In the genomic region with DNA sequence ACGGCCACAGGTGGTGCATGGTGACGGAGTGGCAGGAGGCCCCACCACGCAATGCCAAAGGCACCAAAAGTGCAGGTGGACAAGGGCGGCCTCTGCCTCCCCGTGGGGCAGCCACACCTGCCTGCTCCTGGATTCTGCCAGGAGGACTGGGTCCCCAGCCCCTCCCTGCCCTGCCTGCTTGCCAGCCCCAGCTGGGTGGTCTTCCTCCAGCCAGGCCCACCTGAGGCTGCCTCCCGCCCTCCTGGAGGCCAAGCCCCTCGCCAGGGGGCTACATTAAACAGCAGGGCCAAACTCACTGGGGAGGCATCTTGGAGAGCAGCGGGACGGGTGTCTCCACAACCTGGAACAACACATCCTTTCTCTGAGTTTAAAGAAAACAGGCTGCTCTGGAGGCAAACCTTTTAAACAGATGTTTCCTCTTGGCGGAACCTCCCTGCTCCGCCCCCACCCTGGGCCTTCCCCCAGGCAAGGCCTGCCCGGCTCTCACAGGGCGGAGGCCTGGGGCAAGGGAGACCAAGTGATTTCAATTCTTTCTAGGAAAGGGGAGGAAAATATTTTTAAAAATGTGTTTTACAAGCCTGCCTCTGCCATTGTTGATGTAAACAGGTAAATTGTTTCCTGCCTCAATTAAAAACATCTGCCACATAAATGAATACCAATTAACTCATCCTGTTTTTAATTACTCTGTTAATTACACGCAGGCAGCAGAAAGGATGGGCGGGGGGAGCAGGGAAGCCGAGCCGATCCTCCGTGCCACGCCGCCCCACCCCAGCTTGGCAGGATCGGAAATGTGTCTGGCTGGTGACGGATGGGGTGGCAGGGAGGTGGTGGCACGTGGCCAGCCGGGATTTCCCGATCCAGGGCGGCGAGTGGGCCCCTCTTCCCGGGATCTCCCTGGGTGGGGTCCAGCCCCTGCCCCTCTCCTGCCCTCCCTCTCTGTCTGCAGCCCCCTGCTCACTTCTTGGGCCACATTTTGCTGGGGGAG, we compare ENCODE assay signal across 9 cellular contexts. TPM values are rescaled to one million over a fixed set of nuclear protein-coding genes. Genes with fewer than 3 reads are reported as not detected.
DNase-seq lines count a peak whose midpoint lies in the region; ATAC-seq, FAIRE-seq and TF ChIP-seq lines count a peak whose summit lies in the region.
"Had no signal": no experiment of that assay in that cellular context is flagged by ENCODE, and none has a peak within 500 bp of the region (broad histone marks: within the 10 kb centered on the region; RNA-seq: fewer than 3 reads in every experiment).

No MANE protein-coding gene starts in this region.

- peaks cover 51% of the 10 kb centered on the region for H3K4me1 Mint-ChIP-seq in nephron progenitor cell

- H3K4me3 Mint-ChIP-seq in nephron progenitor cell: no peak overlapping the region

- ATAC-seq in left lobe of liver (peak; percentile 33), HG02798 (IDR thresholded peaks at IDR 0.05; ENCODE audit: poor library complexity, unreplicated experiment) (no peak)

- no peaks in the 10 kb centered on the region for H3K36me3 Mint-ChIP-seq in nephron progenitor cell (ENCODE audit: low read depth)

- peak; percentile 66 for DNase-seq in AG09319 (ENCODE audit: extremely low read depth, low read depth)
- peak; percentile 69 for DNase-seq in H54 (ENCODE audit: insufficient read length, low spot score)
- DNase-seq in amniotic epithelial cell (ENCODE audit: low read depth): peak; percentile 7
- DNase-seq in left lobe of liver (ENCODE audit: low spot score): no peak
- no peak for DNase-seq in nephron progenitor cell
- no peak for DNase-seq in D721Med (ENCODE audit: insufficient read length, low spot score)
- no peak for DNase-seq in T-helper 1 cell

- FAIRE-seq in H54 (lab: Jason Lieb, UNC): no peak
- no peak for FAIRE-seq in D721Med (lab: Jason Lieb, UNC)
- FAIRE-seq: GM18507 had no signal

- peaks cover 2% of the 10 kb centered on the region for H3K9me3 Mint-ChIP-seq in nephron progenitor cell

- no peak for TF ChIP-seq POLR2A in H54 (IDR thresholded peaks at IDR 0.05; ENCODE audit: low read depth, low read length)

- peaks cover 5% of the 10 kb centered on the region for H3K27me3 Mint-ChIP-seq in nephron progenitor cell (ENCODE audit: low read depth, poor library complexity)

- TF ChIP-seq CTCF in AG09319 (IDR thresholded peaks at IDR 0.05; ENCODE audit: low read depth, low read length) (no peak), nephron progenitor cell (IDR thresholded peaks at IDR 0.05) (no peak), D721Med (IDR thresholded peaks at IDR 0.05; ENCODE audit: insufficient read depth, missing control alignments) (no peak)

- no peak overlapping the region for H3K27ac Mint-ChIP-seq in nephron progenitor cell

RNA-seq across cellular contexts. Expression of a gene that starts 54.5 kb away (rescaled TPM):
- 0.23 TPM for total RNA-seq in left lobe of liver

RNA-seq across cellular contexts. Expression of a gene that starts 56.1 kb away (rescaled TPM):
- total RNA-seq in left lobe of liver: 11.0 TPM

Comparison
In these comparisons a context has a peak if more than half of its experiments do, and no peak if none do; other contexts are left out.
1. DNase-seq: peak in AG09319 (single experiment), H54 (single experiment) and amniotic epithelial cell (single experiment); none in left lobe of liver (single experiment), nephron progenitor cell (single experiment), D721Med (single experiment) and T-helper 1 cell (0 of 5).